Comparison of ENCODE assay signal across 1 cellular context in the genomic region with DNA sequence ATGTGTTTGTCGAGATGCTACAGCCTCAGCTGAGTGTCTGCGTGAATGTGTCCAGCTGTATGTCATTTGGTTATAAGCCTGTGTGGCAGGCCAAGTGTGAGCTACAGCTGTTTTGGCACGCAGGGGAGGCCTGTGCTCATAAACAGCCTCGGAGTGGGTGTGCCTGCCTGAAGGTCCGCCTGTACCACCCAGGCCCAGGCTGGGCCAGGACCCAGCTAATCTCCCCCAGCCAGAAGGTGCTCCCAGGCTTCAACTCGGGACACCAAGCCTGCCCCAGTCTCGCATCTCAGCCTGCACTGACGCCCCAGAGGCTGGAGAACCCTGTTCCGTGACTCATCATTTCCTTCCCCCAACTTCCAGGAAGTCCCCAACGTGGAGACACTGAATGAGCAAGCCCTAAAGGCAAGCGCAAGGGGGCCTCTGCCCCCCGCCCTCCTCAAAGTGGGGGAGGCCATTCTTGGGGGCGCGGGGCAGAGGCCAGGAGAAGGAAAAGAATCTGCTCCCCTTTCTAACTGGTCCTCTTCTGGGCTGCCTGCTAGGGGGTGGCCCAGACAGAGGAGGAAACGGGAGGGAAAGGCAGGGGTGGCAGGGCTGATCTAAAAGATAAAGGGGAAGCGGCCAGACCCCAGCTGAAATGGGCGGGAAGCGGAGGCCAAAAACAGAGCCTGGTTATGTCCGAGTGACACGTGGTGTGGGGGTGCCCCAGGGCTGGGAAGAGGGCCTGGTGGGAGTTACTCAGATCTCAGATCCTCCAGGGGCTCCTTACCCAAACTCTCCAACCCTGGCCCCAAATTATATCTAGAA.
TF ChIP-seq lines count a peak whose summit lies in the region.

No MANE protein-coding gene starts in this region.

TF ChIP-seq in endothelial cell of umbilical vein, 7 proteins besides CTCF, POLR2A, EP300 and RAD21:
- TF ChIP-seq EZH2 (IDR thresholded peaks at IDR 0.05; ENCODE audit: borderline replicate concordance, low read depth, low read length, severe bottlenecking): no peak
- no peak for TF ChIP-seq MYC (IDR thresholded peaks at IDR 0.05; ENCODE audit: low read depth, low read length)
- TF ChIP-seq FOS (IDR thresholded peaks at IDR 0.05; ENCODE audit: borderline replicate concordance, insufficient read depth, low read length): peak; percentile 87
- TF ChIP-seq, protein P1, sequence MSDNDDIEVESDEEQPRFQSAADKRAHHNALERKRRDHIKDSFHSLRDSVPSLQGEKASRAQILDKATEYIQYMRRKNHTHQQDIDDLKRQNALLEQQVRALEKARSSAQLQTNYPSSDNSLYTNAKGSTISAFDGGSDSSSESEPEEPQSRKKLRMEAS (IDR thresholded peaks at IDR 0.05; ENCODE audit: insufficient read depth, insufficient read length): peak; percentile 12
- TF ChIP-seq JUN (IDR thresholded peaks at IDR 0.05; ENCODE audit: borderline replicate concordance, insufficient read depth, insufficient read length, low read depth): peak; percentile 84
- TF ChIP-seq POLR2AphosphoS5 (IDR thresholded peaks at IDR 0.05; ENCODE audit: insufficient read depth, low read depth, low read length): peak; percentile 74
- TF ChIP-seq GATA2 (IDR thresholded peaks at IDR 0.05; ENCODE audit: insufficient read depth, insufficient read length, low read depth, low read length): peak; percentile 85
